Comparison of ENCODE assay signal across 15 cellular contexts in the genomic region with DNA sequence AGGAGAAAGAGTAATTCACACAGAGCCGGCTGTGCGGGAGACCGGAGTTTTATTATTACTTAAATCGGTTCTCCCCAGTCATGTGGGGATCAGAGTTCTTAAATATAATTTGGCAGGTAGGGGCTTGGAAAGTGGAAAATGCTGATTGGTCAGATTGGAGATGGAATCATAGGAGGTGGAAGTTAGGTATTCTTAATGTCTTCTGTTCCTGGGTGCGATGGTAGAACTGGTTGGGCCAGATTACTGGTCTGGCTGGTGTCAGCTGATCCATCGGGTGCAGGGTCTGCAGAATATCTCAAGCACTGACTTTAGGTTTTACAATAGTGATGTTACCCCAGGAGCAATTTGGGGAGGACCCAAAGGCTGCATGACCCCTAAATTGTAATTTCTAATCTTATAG. TPM values are rescaled to one million over a fixed set of nuclear protein-coding genes. Genes with fewer than 3 reads are reported as not detected.
DNase-seq lines count a peak whose midpoint lies in the region; ATAC-seq and TF ChIP-seq lines count a peak whose summit lies in the region.
"Had no signal": no experiment of that assay in that cellular context is flagged by ENCODE, and none has a peak within 500 bp of the region (broad histone marks: within the 10 kb centered on the region; RNA-seq: fewer than 3 reads in every experiment).

No MANE protein-coding gene starts in this region.

- peaks cover 7% of the 10 kb centered on the region; the same call in 1 of the 2 replicates for H3K4me1 ChIP-seq in PC-3 (ENCODE audit: insufficient read depth, low read length)
- H3K4me1 ChIP-seq in mammary epithelial cell (ENCODE audit: insufficient read depth, low read length) = peaks cover 16% of the 10 kb centered on the region

- H3K9ac ChIP-seq in PC-3 (ENCODE audit: low read length) (no peak overlapping the region), mammary epithelial cell (ENCODE audit: insufficient read depth, low read length) (no peak overlapping the region)

- H2AFZ ChIP-seq in PC-3 (ENCODE audit: low read length) = no peak overlapping the region
- H2AFZ ChIP-seq in mammary epithelial cell (ENCODE audit: low read depth, low read length) = no peak overlapping the region

- DNase-seq in NCI-H1417 (lab: John Stamatoyannopoulos, UW) = peak in 2 of 3 experiments; percentile 44 to 64
- no peak for DNase-seq in NCI-H1417 treated with DMSO at 0.1 percent for 48 hours (lab: John Stamatoyannopoulos, UW)
- peak; percentile 51 for DNase-seq in PC-3
- no peak for DNase-seq in type B pancreatic cell (ENCODE audit: extremely low spot score, unreplicated experiment)
- no peak for DNase-seq in mammary epithelial cell
- DNase-seq: activated CD4-positive, alpha-beta T cell treated with anti-CD3 and anti-CD28 coated beads for 48 hours; CD8-positive, alpha-beta T cell; immature natural killer cell; NCI-H187 treated with DMSO at 0.1 percent for 48 hours; occipital lobe; stimulated activated naive CD8-positive, alpha-beta T cell treated with anti-CD3 and anti-CD28 coated beads, Interleukin-15, Interleukin-2, amounts not matched to agents 100 U/mL and 50 U/mL, for 24 hours had no signal

- no peaks in the 10 kb centered on the region for H3K36me3 Mint-ChIP-seq in type B pancreatic cell
- H3K36me3 Mint-ChIP-seq: CD8-positive, alpha-beta T cell had no signal

- CTCF ChIA-PET in PC-3 (lab: Charles Lee) = interaction anchor here (0.7 kb wide), 1 partner anchor 436 kb away, joined by 4 read pairs; no protein-coding TSS in a partner anchor
- CTCF ChIA-PET in mammary epithelial cell (lab: Charles Lee; ENCODE audit: low non-redundant PET) = no interaction called here

- H3K4me3 ChIP-seq in PC-3 (ENCODE audit: low read length) (no peak overlapping the region), mammary epithelial cell (replicated peaks in 1 of 3; ENCODE audit: insufficient read depth in 1 of 3, low read depth in 2 of 3, low read length in 3 of 3) (no peak overlapping the region)

- no peak overlapping the region for H3K4me2 ChIP-seq in PC-3 (ENCODE audit: low read length)
- no peak overlapping the region for H3K4me2 ChIP-seq in mammary epithelial cell (ENCODE audit: insufficient read depth, low read depth, low read length)

- H3K27me3 ChIP-seq in PC-3 (ENCODE audit: low read length) (no peaks in the 10 kb centered on the region), layer of hippocampus (ENCODE audit: control insufficient read depth, insufficient read depth, low read length) (peaks cover 2% of the 10 kb centered on the region), mammary epithelial cell (ENCODE audit: insufficient read depth, low read length) (no peaks in the 10 kb centered on the region)

- peaks cover 16% of the 10 kb centered on the region for H3K27me3 Mint-ChIP-seq in type B pancreatic cell

- BruUV-seq in PC-3 (replicated peaks; lab: Mats Ljungman, UMichigan) (no TSS peak), mammary epithelial cell (replicated peaks; lab: Mats Ljungman, UMichigan) (no TSS peak)

- H3K9me2 ChIP-seq in PC-3 (replicated peaks; ENCODE audit: low read length) = no peaks in the 10 kb centered on the region

- in situ Hi-C loops in mammary epithelial cell (cut with MboI; ENCODE audit: low sequenced_read_pairs in 2 of 2) = loop anchor here in 1 of 2 donors (10.0 kb wide), 1 partner anchor 141 kb away; a partner anchor contains a TSS

- H3K27ac ChIP-seq in PC-3 (ENCODE audit: low read length) (no peak overlapping the region), layer of hippocampus (ENCODE audit: low read depth, low read length) (peak overlapping the region; percentile 83), mammary epithelial cell (ENCODE audit: insufficient read depth, low read depth, low read length) (no peak overlapping the region)

- TF ChIP-seq CTCF in PC-3 (conservative IDR thresholded peaks at IDR 0.05; ENCODE audit: low read depth, low read length) (no peak), type B pancreatic cell (conservative IDR thresholded peaks at IDR 0.05) (no peak), mammary epithelial cell (conservative IDR thresholded peaks at IDR 0.05 in 1 of 2, IDR thresholded peaks at IDR 0.05 in 1 of 2; ENCODE audit: extremely low read depth in 1 of 2, insufficient read depth in 1 of 2, low read depth in 1 of 2, low read length in 2 of 2) (no peak)

- H3K9me3 ChIP-seq in PC-3 (ENCODE audit: low read length) (no peaks in the 10 kb centered on the region), mammary epithelial cell (replicated peaks; ENCODE audit: insufficient read depth, low read length) (no peaks in the 10 kb centered on the region)

- no peaks in the 10 kb centered on the region for H4K20me1 ChIP-seq in PC-3 (ENCODE audit: low read length)
- no peaks in the 10 kb centered on the region for H4K20me1 ChIP-seq in mammary epithelial cell (ENCODE audit: insufficient read depth, low read length)

- ATAC-seq in PC-3 (no peak), HG02885 (IDR thresholded peaks at IDR 0.05; ENCODE audit: poor library complexity, unreplicated experiment) (no peak), HG03521 (IDR thresholded peaks at IDR 0.05; ENCODE audit: unreplicated experiment) (no peak)
- ATAC-seq: CD8-positive, alpha-beta T cell; stimulated activated naive CD8-positive, alpha-beta T cell treated with anti-CD3 and anti-CD28 coated beads, Interleukin-15, Interleukin-2, amounts not matched to agents 100 U/mL and 50 U/mL, for 24 hours had no signal

- H3F3A ChIP-seq in PC-3 (ENCODE audit: low read length, unreplicated experiment) = no peaks in the 10 kb centered on the region

- peak overlapping the region; percentile 98 for H3K27ac Mint-ChIP-seq in type B pancreatic cell
- H3K27ac Mint-ChIP-seq: CD8-positive, alpha-beta T cell had no signal

- peaks cover 14% of the 10 kb centered on the region for H3K4me1 Mint-ChIP-seq in type B pancreatic cell (ENCODE audit: unreplicated experiment)
- H3K4me1 Mint-ChIP-seq: central memory CD8-positive, alpha-beta T cell had no signal

- H3K79me2 ChIP-seq in PC-3 (ENCODE audit: low read length) = no peaks in the 10 kb centered on the region
- no peaks in the 10 kb centered on the region for H3K79me2 ChIP-seq in mammary epithelial cell (ENCODE audit: insufficient read depth, low read length)

- dilution Hi-C loops in mammary epithelial cell (cut with HindIII; ENCODE audit: low sequenced_read_pairs) = no loop called here

- peak overlapping the region; percentile 84 for H3K4me3 Mint-ChIP-seq in type B pancreatic cell
- H3K4me3 Mint-ChIP-seq: CD8-positive, alpha-beta T cell; central memory CD8-positive, alpha-beta T cell had no signal

- no peaks in the 10 kb centered on the region for H3K9me3 Mint-ChIP-seq in type B pancreatic cell
- H3K9me3 Mint-ChIP-seq: CD8-positive, alpha-beta T cell; central memory CD8-positive, alpha-beta T cell; immature natural killer cell had no signal

- POLR2A ChIA-PET in PC-3 (lab: Charles Lee; ENCODE audit: unreplicated experiment) = no interaction called here

- H3K36me3 ChIP-seq in PC-3 (ENCODE audit: low read depth, low read length) (no peaks in the 10 kb centered on the region; the same call in 1 of the 2 replicates), mammary epithelial cell (ENCODE audit: insufficient read depth, low read length) (no peaks in the 10 kb centered on the region)

- intact Hi-C loops in PC-3 (cut with micrococcal nuclease) = no loop called here
- intact Hi-C loops in mammary epithelial cell (cut with micrococcal nuclease) = no loop called here

- WGBS in mammary epithelial cell (ENCODE audit: low coverage, missing lambda C conversion rate) = 18% methylated on average over 6 of the region's 6 CpGs

RNA-seq across cellular contexts. Expression of a gene that starts 4.6 kb away (rescaled TPM):
- 19.1 and 23.1 TPM in 2 replicates for total RNA-seq in PC-3 (2014; rRNA removed)
- 47.3 and 60.8 TPM in 2 replicates for total RNA-seq in type B pancreatic cell (ENCODE audit: low replicate concordance)
- total RNA-seq in mammary epithelial cell = 10 to 100 TPM; 65.2 to 69.3 TPM
- polyA plus RNA-seq in mammary epithelial cell = 50.7 TPM
- polyA minus RNA-seq in mammary epithelial cell = 31.4 TPM

RNA-seq across cellular contexts. Expression of a gene that starts 39.8 kb away (rescaled TPM):
- 31.2 and 35.0 TPM in 2 replicates for total RNA-seq in PC-3 (2014; rRNA removed)
- total RNA-seq in type B pancreatic cell (ENCODE audit: low replicate concordance) = 38.2 and 59.1 TPM in 2 replicates
- total RNA-seq in mammary epithelial cell = 10 to 100 TPM; 20.5 to 36.5 TPM
- polyA plus RNA-seq in mammary epithelial cell = 12.5 TPM
- polyA minus RNA-seq in mammary epithelial cell = 32.7 TPM

RNA-seq across cellular contexts. Expression of a gene that starts 44.8 kb away (rescaled TPM):
- total RNA-seq in PC-3 (2014; rRNA removed) (29.1 and 35.7 TPM in 2 replicates), type B pancreatic cell (ENCODE audit: low replicate concordance) (56.1 and 60.3 TPM in 2 replicates), mammary epithelial cell (10 to 100 TPM; 24.5 to 53.7 TPM)
- 37.7 TPM for polyA plus RNA-seq in mammary epithelial cell
- polyA minus RNA-seq in mammary epithelial cell = 38.7 TPM

Comparison
In these comparisons a context has a peak if more than half of its experiments do, and no peak if none do; other contexts are left out.
1. DNase-seq: peak in NCI-H1417 (2 of 3) and PC-3 (single experiment); none in NCI-H1417 treated with DMSO at 0.1 percent for 48 hours (single experiment), type B pancreatic cell (single experiment) and mammary epithelial cell (single experiment).